Comparison of ENCODE assay signal across 3 cellular contexts in genomic region chr17:30343741-30344140, GRCh38.
TF ChIP-seq lines count a peak whose summit lies in the region.

No MANE protein-coding gene starts in this region.

TF ChIP-seq in GM12891, 5 proteins besides CTCF, POLR2A, EP300 and RAD21:
- no peak for TF ChIP-seq SPI1 (IDR thresholded peaks at IDR 0.05; ENCODE audit: low read depth, low read length)
- no peak for TF ChIP-seq POU2F2 (IDR thresholded peaks at IDR 0.05; ENCODE audit: low read depth, low read length)
- TF ChIP-seq TAF1 (IDR thresholded peaks at IDR 0.05; ENCODE audit: low read depth, low read length), result no peak
- no peak for TF ChIP-seq POLR2AphosphoS5 (IDR thresholded peaks at IDR 0.05; ENCODE audit: low read depth, low read length)
- TF ChIP-seq PAX5 (IDR thresholded peaks at IDR 0.05; ENCODE audit: insufficient read depth, low read length, severe bottlenecking), result no peak

TF ChIP-seq in K562, 482 proteins besides CTCF, POLR2A, EP300 and RAD21:
- TF ChIP-seq ZNF124 (CRISPR knock-in tag; IDR thresholded peaks at IDR 0.05) (no peak), IRF2 (CRISPR knock-in tag; IDR thresholded peaks at IDR 0.05) (no peak), NCOA6 (IDR thresholded peaks at IDR 0.05) (no peak), ZNF507 (tag; conservative IDR thresholded peaks at IDR 0.05) (no peak), MECOM (CRISPR knock-in tag; IDR thresholded peaks at IDR 0.05) (no peak), ZBTB5 (IDR thresholded peaks at IDR 0.05) (no peak), RBFOX2 (IDR thresholded peaks at IDR 0.05; ENCODE audit: low read depth, low read length) (no peak)
TF ChIP-seq in K562: peak in this region for 0.

TF ChIP-seq in liver, 16 proteins besides CTCF, POLR2A, EP300 and RAD21:
- TF ChIP-seq HNF4G (IDR thresholded peaks at IDR 0.05), result no peak
- TF ChIP-seq YY1 (IDR thresholded peaks at IDR 0.05), result no peak
- no peak for TF ChIP-seq TAF1 (conservative IDR thresholded peaks at IDR 0.05)
- no peak for TF ChIP-seq FOXA2 (IDR thresholded peaks at IDR 0.05)
- no peak for TF ChIP-seq SP1 (IDR thresholded peaks at IDR 0.05)
- TF ChIP-seq ZBTB33 (IDR thresholded peaks at IDR 0.05), result no peak
- TF ChIP-seq GABPA (IDR thresholded peaks at IDR 0.05 in 1 of 2, conservative IDR thresholded peaks at IDR 0.05 in 1 of 2), result no peak
- TF ChIP-seq RXRA (IDR thresholded peaks at IDR 0.05), result no peak
- TF ChIP-seq ATF3 (IDR thresholded peaks at IDR 0.05), result no peak
- no peak for TF ChIP-seq HNF4A (conservative IDR thresholded peaks at IDR 0.05)
- TF ChIP-seq JUND (IDR thresholded peaks at IDR 0.05), result no peak
- TF ChIP-seq NR2F2 (IDR thresholded peaks at IDR 0.05), result no peak
- TF ChIP-seq EGR1 (IDR thresholded peaks at IDR 0.05; ENCODE audit: low read depth in 2 of 2), result no peak
- TF ChIP-seq FOXA1 (IDR thresholded peaks at IDR 0.05), result no peak
- no peak for TF ChIP-seq REST (IDR thresholded peaks at IDR 0.05)
- TF ChIP-seq MAX (IDR thresholded peaks at IDR 0.05), result no peak
TF ChIP-seq in liver: peak in this region for 0.
